ENCODE assay signal across 17 cellular contexts in genomic region chr1:53271446-53272090, GRCh38. TPM values are rescaled to one million over a fixed set of nuclear protein-coding genes. Genes with fewer than 3 reads are reported as not detected.
A peak's percentile ranks its signal among the peaks of the same experiment; 100 is the strongest.
DNase-seq lines count a peak whose midpoint lies in the region; ATAC-seq and TF ChIP-seq lines count a peak whose summit lies in the region.
"Had no signal": no experiment of that assay in that cellular context is flagged by ENCODE, and none has a peak within 500 bp of the region (broad histone marks: within the 10 kb centered on the region; RNA-seq: fewer than 3 reads in every experiment).

No MANE protein-coding gene starts in this region.

- WGBS in heart left ventricle, 4 donors: 92 to 95% (median 93%) methylated on average over 5 of the region's 5 CpGs

- no peaks in the 10 kb centered on the region for H3K36me3 ChIP-seq in heart left ventricle

- peak overlapping the region; percentile 27 for H3K27ac Mint-ChIP-seq in activated CD8-positive, alpha-beta T cell treated with anti-CD3 and anti-CD28 coated beads, Interleukin-2, amount 10 ng/mL, durations not matched to agents 7 days and 5 days
- H3K27ac Mint-ChIP-seq in activated CD8-positive, alpha-beta T cell treated with anti-CD3 and anti-CD28 coated beads for 36 hours: no peak overlapping the region
- peak overlapping the region; percentile 13 for H3K27ac Mint-ChIP-seq in central memory CD8-positive, alpha-beta T cell (ENCODE audit: low read depth)
- no peak overlapping the region for H3K27ac Mint-ChIP-seq in activated CD4-positive, alpha-beta T cell treated with anti-CD3 and anti-CD28 coated beads, Interleukin-2, amount 10 ng/mL, durations not matched to agents 7 days and 5 days
- H3K27ac Mint-ChIP-seq: HFFc6 had no signal

- no peaks in the 10 kb centered on the region for H3K27me3 Mint-ChIP-seq in activated CD8-positive, alpha-beta T cell treated with anti-CD3 and anti-CD28 coated beads, Interleukin-2, amount 10 ng/mL, durations not matched to agents 7 days and 5 days (ENCODE audit: low read depth)
- H3K27me3 Mint-ChIP-seq in activated CD8-positive, alpha-beta T cell treated with anti-CD3 and anti-CD28 coated beads for 36 hours: no peaks in the 10 kb centered on the region
- H3K27me3 Mint-ChIP-seq in central memory CD8-positive, alpha-beta T cell: no peaks in the 10 kb centered on the region
- H3K27me3 Mint-ChIP-seq in activated CD4-positive, alpha-beta T cell treated with anti-CD3 and anti-CD28 coated beads, Interleukin-2, amount 10 ng/mL, durations not matched to agents 7 days and 5 days: no peaks in the 10 kb centered on the region
- H3K27me3 Mint-ChIP-seq: CD8-positive, alpha-beta memory T cell had no signal

- no peak for ATAC-seq in activated CD8-positive, alpha-beta T cell treated with anti-CD3 and anti-CD28 coated beads, Interleukin-2, amount 10 ng/mL, durations not matched to agents 7 days and 5 days
- ATAC-seq in activated CD8-positive, alpha-beta T cell treated with anti-CD3 and anti-CD28 coated beads for 36 hours: no peak
- ATAC-seq in heart left ventricle (peak in 3 of 4 donors; percentile 35 to 43 (median 36)), Right ventricle myocardium inferior (no peak)
- no peak for ATAC-seq in central memory CD8-positive, alpha-beta T cell (replicated peaks; ENCODE audit: extremely low read depth, poor library complexity, severe bottlenecking)

- no peak overlapping the region for H3K27ac ChIP-seq in heart left ventricle
- H3K27ac ChIP-seq: 22Rv1, BLaER1 had no signal

- H3K27me3 ChIP-seq in heart left ventricle: no peaks in the 10 kb centered on the region
- H3K27me3 ChIP-seq: BLaER1 had no signal

- H3K4me3 Mint-ChIP-seq in activated CD8-positive, alpha-beta T cell treated with anti-CD3 and anti-CD28 coated beads, Interleukin-2, amount 10 ng/mL, durations not matched to agents 7 days and 5 days: no peak overlapping the region
- no peak overlapping the region for H3K4me3 Mint-ChIP-seq in activated CD8-positive, alpha-beta T cell treated with anti-CD3 and anti-CD28 coated beads for 36 hours
- no peak overlapping the region for H3K4me3 Mint-ChIP-seq in central memory CD8-positive, alpha-beta T cell
- H3K4me3 Mint-ChIP-seq in activated CD4-positive, alpha-beta T cell treated with anti-CD3 and anti-CD28 coated beads, Interleukin-2, amount 10 ng/mL, durations not matched to agents 7 days and 5 days: no peak overlapping the region
- H3K4me3 Mint-ChIP-seq: CD8-positive, alpha-beta memory T cell; HFFc6 had no signal

- DNase-seq in activated CD8-positive, alpha-beta T cell treated with anti-CD3 and anti-CD28 coated beads, Interleukin-2, amount 10 ng/mL, durations not matched to agents 7 days and 5 days: no peak
- no peak for DNase-seq in activated CD8-positive, alpha-beta T cell treated with anti-CD3 and anti-CD28 coated beads for 36 hours
- DNase-seq in heart left ventricle (no peak), Right ventricle myocardium inferior (ENCODE audit: missing footprints) (no peak), posterior vena cava (ENCODE audit: low spot score) (peak; percentile 29), T1000 (lab: John Stamatoyannopoulos, UW) (no peak)
- DNase-seq in central memory CD8-positive, alpha-beta T cell (ENCODE audit: low spot score in 2 of 2): no peak
- DNase-seq in activated CD4-positive, alpha-beta T cell treated with anti-CD3 and anti-CD28 coated beads, Interleukin-2, amount 10 ng/mL, durations not matched to agents 7 days and 5 days: no peak
- DNase-seq: AML-193; Caco-2; CD8-positive, alpha-beta memory T cell; DND-41; GDM1; HCEC 1CT; HFFc6 had no signal

- H3K36me3 Mint-ChIP-seq in activated CD8-positive, alpha-beta T cell treated with anti-CD3 and anti-CD28 coated beads, Interleukin-2, amount 10 ng/mL, durations not matched to agents 7 days and 5 days (ENCODE audit: low read depth): peaks cover 47% of the 10 kb centered on the region
- H3K36me3 Mint-ChIP-seq in activated CD8-positive, alpha-beta T cell treated with anti-CD3 and anti-CD28 coated beads for 36 hours (ENCODE audit: low read depth): peaks cover 48% of the 10 kb centered on the region
- H3K36me3 Mint-ChIP-seq in central memory CD8-positive, alpha-beta T cell (ENCODE audit: insufficient read depth): peaks cover 2% of the 10 kb centered on the region
- peaks cover 16% of the 10 kb centered on the region for H3K36me3 Mint-ChIP-seq in activated CD4-positive, alpha-beta T cell treated with anti-CD3 and anti-CD28 coated beads, Interleukin-2, amount 10 ng/mL, durations not matched to agents 7 days and 5 days (ENCODE audit: low read depth)

- H3K9me3 Mint-ChIP-seq in activated CD8-positive, alpha-beta T cell treated with anti-CD3 and anti-CD28 coated beads, Interleukin-2, amount 10 ng/mL, durations not matched to agents 7 days and 5 days (ENCODE audit: insufficient read depth): no peaks in the 10 kb centered on the region
- H3K9me3 Mint-ChIP-seq in activated CD8-positive, alpha-beta T cell treated with anti-CD3 and anti-CD28 coated beads for 36 hours: no peaks in the 10 kb centered on the region
- no peaks in the 10 kb centered on the region for H3K9me3 Mint-ChIP-seq in central memory CD8-positive, alpha-beta T cell
- H3K9me3 Mint-ChIP-seq in activated CD4-positive, alpha-beta T cell treated with anti-CD3 and anti-CD28 coated beads, Interleukin-2, amount 10 ng/mL, durations not matched to agents 7 days and 5 days: no peaks in the 10 kb centered on the region
- H3K9me3 Mint-ChIP-seq: CD8-positive, alpha-beta memory T cell; HFFc6 had no signal

- no peak for TF ChIP-seq CTCF in activated CD8-positive, alpha-beta T cell treated with anti-CD3 and anti-CD28 coated beads for 36 hours (IDR thresholded peaks at IDR 0.05)
- TF ChIP-seq CTCF in heart left ventricle (IDR thresholded peaks at IDR 0.05): no peak

- no peaks in the 10 kb centered on the region for H3K4me1 Mint-ChIP-seq in activated CD8-positive, alpha-beta T cell treated with anti-CD3 and anti-CD28 coated beads, Interleukin-2, amount 10 ng/mL, durations not matched to agents 7 days and 5 days (ENCODE audit: low read depth)
- no peaks in the 10 kb centered on the region for H3K4me1 Mint-ChIP-seq in activated CD8-positive, alpha-beta T cell treated with anti-CD3 and anti-CD28 coated beads for 36 hours (ENCODE audit: low read depth)
- H3K4me1 Mint-ChIP-seq in central memory CD8-positive, alpha-beta T cell: no peaks in the 10 kb centered on the region
- peaks cover 1% of the 10 kb centered on the region for H3K4me1 Mint-ChIP-seq in activated CD4-positive, alpha-beta T cell treated with anti-CD3 and anti-CD28 coated beads, Interleukin-2, amount 10 ng/mL, durations not matched to agents 7 days and 5 days
- H3K4me1 Mint-ChIP-seq: CD8-positive, alpha-beta memory T cell had no signal

- intact Hi-C loops in activated CD8-positive, alpha-beta T cell treated with anti-CD3 and anti-CD28 coated beads for 36 hours (cut with micrococcal nuclease): no loop called here
- intact Hi-C loops in heart left ventricle (cut with DNase I): no loop called here
- intact Hi-C loops in Right ventricle myocardium inferior (cut with DNase I): no loop called here
- intact Hi-C loops in posterior vena cava (cut with DNase I): no loop called here

- no peak for TF ChIP-seq POLR2A in heart left ventricle (IDR thresholded peaks at IDR 0.05)

- no peak overlapping the region for H3K4me3 ChIP-seq in heart left ventricle
- H3K4me3 ChIP-seq: BLaER1 had no signal

- POLR2A ChIA-PET in activated CD8-positive, alpha-beta T cell treated with anti-CD3 and anti-CD28 coated beads, Interleukin-2, amount 10 ng/mL, durations not matched to agents 7 days and 5 days (lab: Charles Lee): no interaction called here
- POLR2A ChIA-PET in activated CD8-positive, alpha-beta T cell treated with anti-CD3 and anti-CD28 coated beads for 36 hours (lab: Charles Lee): no interaction called here
- POLR2A ChIA-PET in activated CD4-positive, alpha-beta T cell treated with anti-CD3 and anti-CD28 coated beads, Interleukin-2, amount 10 ng/mL, durations not matched to agents 7 days and 5 days (lab: Charles Lee): no interaction called here

- H3K9me3 ChIP-seq in heart left ventricle: no peaks in the 10 kb centered on the region
- H3K9me3 ChIP-seq: BLaER1, Caco-2 had no signal

- CTCF ChIA-PET in activated CD8-positive, alpha-beta T cell treated with anti-CD3 and anti-CD28 coated beads, Interleukin-2, amount 10 ng/mL, durations not matched to agents 7 days and 5 days (lab: Charles Lee): no interaction called here
- CTCF ChIA-PET in activated CD8-positive, alpha-beta T cell treated with anti-CD3 and anti-CD28 coated beads for 36 hours (lab: Charles Lee): interaction anchor here (1.9 kb wide), 1 partner anchor 122 kb away, joined by 5 read pairs; no protein-coding TSS in a partner anchor
- CTCF ChIA-PET in activated CD4-positive, alpha-beta T cell treated with anti-CD3 and anti-CD28 coated beads, Interleukin-2, amount 10 ng/mL, durations not matched to agents 7 days and 5 days (lab: Charles Lee): interaction anchor here (1.4 kb wide), 1 partner anchor 122 kb away, joined by 3 read pairs; no protein-coding TSS in a partner anchor

- no peaks in the 10 kb centered on the region for H3K4me1 ChIP-seq in heart left ventricle
- H3K4me1 ChIP-seq: BLaER1, Caco-2 had no signal

RNA-seq across cellular contexts. Expression of gene MAGOH, which starts 33.2 kb away (rescaled TPM):
- total RNA-seq in activated CD8-positive, alpha-beta T cell treated with anti-CD3 and anti-CD28 coated beads, Interleukin-2, amount 10 ng/mL, durations not matched to agents 7 days and 5 days: 10 to 100 TPM; 83.1 to 85.2 TPM
- 10 to 100 TPM; 90.9 to 91.4 TPM for total RNA-seq in activated CD8-positive, alpha-beta T cell treated with anti-CD3 and anti-CD28 coated beads for 36 hours
- total RNA-seq in heart left ventricle (10 to 100 TPM; 18.8 to 42.4 (median 21.6) TPM), Right ventricle myocardium inferior (24.0 TPM), posterior vena cava (10 to 100 TPM; 24.0 to 32.2 TPM)
- 10 to 100 TPM; 63.4 to 74.2 TPM for polyA plus RNA-seq in heart left ventricle
- 10 to 100 TPM; 73.3 to 74.1 TPM for total RNA-seq in activated CD4-positive, alpha-beta T cell treated with anti-CD3 and anti-CD28 coated beads, Interleukin-2, amount 10 ng/mL, durations not matched to agents 7 days and 5 days

RNA-seq across cellular contexts. Expression of gene CZIB, which starts 51.1 kb away (rescaled TPM):
- total RNA-seq in activated CD8-positive, alpha-beta T cell treated with anti-CD3 and anti-CD28 coated beads, Interleukin-2, amount 10 ng/mL, durations not matched to agents 7 days and 5 days: 10 to 100 TPM; 44.3 to 45.5 TPM
- total RNA-seq in activated CD8-positive, alpha-beta T cell treated with anti-CD3 and anti-CD28 coated beads for 36 hours: 10 to 100 TPM; 35.3 to 36.4 TPM
- total RNA-seq in heart left ventricle: 10 to 100 TPM; 39.4 to 52.1 (median 46.1) TPM
- 10 to 100 TPM; 45.2 to 85.0 TPM for polyA plus RNA-seq in heart left ventricle
- 60.7 TPM for total RNA-seq in Right ventricle myocardium inferior
- 10 to 100 TPM; 49.4 to 72.5 TPM for total RNA-seq in posterior vena cava
- total RNA-seq in activated CD4-positive, alpha-beta T cell treated with anti-CD3 and anti-CD28 coated beads, Interleukin-2, amount 10 ng/mL, durations not matched to agents 7 days and 5 days: 10 to 100 TPM; 51.0 to 54.0 TPM

RNA-seq across cellular contexts. Expression of gene LRP8, which starts 56.3 kb away (rescaled TPM):
- 10 to 100 TPM; 62.7 to 71.8 TPM for total RNA-seq in activated CD8-positive, alpha-beta T cell treated with anti-CD3 and anti-CD28 coated beads, Interleukin-2, amount 10 ng/mL, durations not matched to agents 7 days and 5 days
- 10 to 100 TPM; 39.9 to 41.6 TPM for total RNA-seq in activated CD8-positive, alpha-beta T cell treated with anti-CD3 and anti-CD28 coated beads for 36 hours
- total RNA-seq in heart left ventricle: 1 to 10 TPM in 8 of 9 donors, under 1 TPM in 1; 0.75 to 8.0 (median 1.7) TPM
- polyA plus RNA-seq in heart left ventricle: 1 to 10 TPM in 1 of 2 donors, under 1 TPM in 1; 0.27 to 2.8 TPM
- 1.2 TPM for total RNA-seq in Right ventricle myocardium inferior
- 1 to 10 TPM; 5.7 to 7.2 TPM for total RNA-seq in posterior vena cava
- 10 to 100 TPM; 51.8 to 56.6 TPM for total RNA-seq in activated CD4-positive, alpha-beta T cell treated with anti-CD3 and anti-CD28 coated beads, Interleukin-2, amount 10 ng/mL, durations not matched to agents 7 days and 5 days

Comparison
In these comparisons a context has a peak if more than half of its experiments do, and no peak if none do; other contexts are left out.
1. ATAC-seq: peak in heart left ventricle (3 of 4); none in activated CD8-positive, alpha-beta T cell treated with anti-CD3 and anti-CD28 coated beads, Interleukin-2, amount 10 ng/mL, durations not matched to agents 7 days and 5 days (single experiment), activated CD8-positive, alpha-beta T cell treated with anti-CD3 and anti-CD28 coated beads for 36 hours (single experiment), Right ventricle myocardium inferior (single experiment) and central memory CD8-positive, alpha-beta T cell (single experiment).
2. H3K27ac Mint-ChIP-seq: peak in activated CD8-positive, alpha-beta T cell treated with anti-CD3 and anti-CD28 coated beads, Interleukin-2, amount 10 ng/mL, durations not matched to agents 7 days and 5 days (single experiment) and central memory CD8-positive, alpha-beta T cell (single experiment); none in activated CD8-positive, alpha-beta T cell treated with anti-CD3 and anti-CD28 coated beads for 36 hours (single experiment) and activated CD4-positive, alpha-beta T cell treated with anti-CD3 and anti-CD28 coated beads, Interleukin-2, amount 10 ng/mL, durations not matched to agents 7 days and 5 days (single experiment).
3. RNA of gene LRP8, which starts 56.3 kb away (total RNA-seq): 62.7 to 71.8 TPM in activated CD8-positive, alpha-beta T cell treated with anti-CD3 and anti-CD28 coated beads, Interleukin-2, amount 10 ng/mL, durations not matched to agents 7 days and 5 days, 51.8 to 56.6 TPM in activated CD4-positive, alpha-beta T cell treated with anti-CD3 and anti-CD28 coated beads, Interleukin-2, amount 10 ng/mL, durations not matched to agents 7 days and 5 days and 39.9 to 41.6 TPM in activated CD8-positive, alpha-beta T cell treated with anti-CD3 and anti-CD28 coated beads for 36 hours; 5.7 to 7.2 TPM in posterior vena cava, 0.75 to 8.0 TPM in heart left ventricle and 1.2 TPM in Right ventricle myocardium inferior (single experiment); every median in the first group is over 4 times any median in the second.